In genomic region chr11:83071641-83072591, GRCh38 we compare ENCODE assay signal across 1 cellular context.
TF ChIP-seq lines count a peak whose summit lies in the region.

RAB30 (minus strand) TSS chr11:83071897; CDS start chr11:82997316, 74,581 bp downstream.

TF ChIP-seq in GM12878, 131 proteins besides CTCF, POLR2A, EP300 and RAD21 (continued from another document and continues in another):
- TF ChIP-seq DPF2 (IDR thresholded peaks at IDR 0.05) (peak; percentile 22; the same call in 1 of the 2 replicates), KDM1A (IDR thresholded peaks at IDR 0.05; ENCODE audit: borderline replicate concordance) (no peak), BCL11A (IDR thresholded peaks at IDR 0.05; ENCODE audit: low read depth, low read length) (no peak), ZSCAN29 (IDR thresholded peaks at IDR 0.05) (0 out of 2 replicates have a peak, but pooled peaks have one; percentile 66), ZBED1 (IDR thresholded peaks at IDR 0.05; ENCODE audit: borderline replicate concordance) (no peak), ZNF24 (IDR thresholded peaks at IDR 0.05) (peak; percentile 45; the same call in 1 of the 2 replicates), TBL1XR1 (IDR thresholded peaks at IDR 0.05; ENCODE audit: low read depth, low read length) (0 out of 2 replicates have a peak, but pooled peaks have one; percentile 28), SIX5 (IDR thresholded peaks at IDR 0.05; ENCODE audit: low read depth, low read length, severe bottlenecking) (peak; percentile 95), TARDBP (IDR thresholded peaks at IDR 0.05; ENCODE audit: borderline replicate concordance) (0 out of 2 replicates have a peak, but pooled peaks have one; percentile 82), RB1 (IDR thresholded peaks at IDR 0.05; ENCODE audit: borderline replicate concordance) (no peak), ZNF217 (IDR thresholded peaks at IDR 0.05) (no peak), NRF1 (conservative IDR thresholded peaks at IDR 0.05; ENCODE audit: low read depth, low read length) (peak; percentile 71), CREM (IDR thresholded peaks at IDR 0.05; ENCODE audit: low read depth) (peak; percentile 90), RFX5 (IDR thresholded peaks at IDR 0.05; ENCODE audit: low read depth, low read length) (no peak), STAT1 (conservative IDR thresholded peaks at IDR 0.05) (no peak), BCL3 (IDR thresholded peaks at IDR 0.05; ENCODE audit: borderline replicate concordance, insufficient read depth, low read depth, low read length, poor library complexity, severe bottlenecking) (no peak), JUND (IDR thresholded peaks at IDR 0.05; ENCODE audit: low read depth, low read length) (peak; percentile 76), MLLT1 (IDR thresholded peaks at IDR 0.05) (peak; percentile 74), SREBF1 (IDR thresholded peaks at IDR 0.05; ENCODE audit: low read length) (peak; percentile 76), HSF1 (IDR thresholded peaks at IDR 0.05; ENCODE audit: low read depth, low read length) (no peak), ZBTB11 (CRISPR knock-in tag; IDR thresholded peaks at IDR 0.05) (no peak), MTA2 (IDR thresholded peaks at IDR 0.05; ENCODE audit: low read depth) (peak; percentile 69; the same call in 1 of the 2 replicates), MAX (IDR thresholded peaks at IDR 0.05; ENCODE audit: low read depth, low read length) (peak; percentile 26), ATF2 (IDR thresholded peaks at IDR 0.05; ENCODE audit: low read length) (peak; percentile 99), SMARCA5 (IDR thresholded peaks at IDR 0.05) (peak; percentile 80), HCFC1 (IDR thresholded peaks at IDR 0.05; ENCODE audit: low read length) (peak; percentile 97), CBX5 (IDR thresholded peaks at IDR 0.05; ENCODE audit: low read depth) (peak; percentile 81; the same call in 1 of the 2 replicates), EED (IDR thresholded peaks at IDR 0.05; ENCODE audit: low read depth) (peak; percentile 67), GABPA (IDR thresholded peaks at IDR 0.05; ENCODE audit: low read depth) (no peak), CHD4 (IDR thresholded peaks at IDR 0.05) (no peak), YY1 (IDR thresholded peaks at IDR 0.05; ENCODE audit: low read depth, low read length) (peak; percentile 97), IKZF1 (conservative IDR thresholded peaks at IDR 0.05) (peak; percentile 97), NKRF (conservative IDR thresholded peaks at IDR 0.05) (peak; percentile 73; the same call in 1 of the 2 replicates), ATF7 (IDR thresholded peaks at IDR 0.05; ENCODE audit: low read depth) (peak; percentile 100), CEBPB (IDR thresholded peaks at IDR 0.05; ENCODE audit: borderline replicate concordance in 1 of 2, low read depth in 2 of 2, low read length in 2 of 2) (no peak), RCOR1 (conservative IDR thresholded peaks at IDR 0.05; ENCODE audit: low read depth, low read length) (0 out of 2 replicates have a peak, but pooled peaks have one; percentile 27), PBX3 (IDR thresholded peaks at IDR 0.05; ENCODE audit: insufficient replicate concordance, low read depth, low read length) (no peak), PML (IDR thresholded peaks at IDR 0.05; ENCODE audit: low read length) (peak; percentile 92; the same call in 1 of the 2 replicates), NR2C1 (IDR thresholded peaks at IDR 0.05) (peak; percentile 97), BCLAF1 (IDR thresholded peaks at IDR 0.05) (no peak), KAT2A (conservative IDR thresholded peaks at IDR 0.05; ENCODE audit: control insufficient read depth, low read depth, low read length) (no peak), IKZF2 (IDR thresholded peaks at IDR 0.05) (peak; percentile 49 to 79), BACH1 (IDR thresholded peaks at IDR 0.05; ENCODE audit: borderline replicate concordance) (0 out of 2 replicates have a peak, but pooled peaks have one; percentile 30), CBX3 (IDR thresholded peaks at IDR 0.05; ENCODE audit: borderline replicate concordance, low read depth) (no peak), SKIL (IDR thresholded peaks at IDR 0.05; ENCODE audit: low read depth, poor library complexity, severe bottlenecking) (peak; percentile 30), TCF3 (IDR thresholded peaks at IDR 0.05; ENCODE audit: borderline replicate concordance, insufficient read depth, low read depth, low read length) (peak; percentile 11; the same call in 1 of the 2 replicates), ETV6 (conservative IDR thresholded peaks at IDR 0.05 in 1 of 2, IDR thresholded peaks at IDR 0.05 in 1 of 2; ENCODE audit: borderline replicate concordance in 1 of 2, low read depth in 1 of 2) (no peak), NBN (IDR thresholded peaks at IDR 0.05) (peak; percentile 92; the same call in 1 of the 2 replicates)
